12 cellular contexts compared by ENCODE assay signal in the genomic region with DNA sequence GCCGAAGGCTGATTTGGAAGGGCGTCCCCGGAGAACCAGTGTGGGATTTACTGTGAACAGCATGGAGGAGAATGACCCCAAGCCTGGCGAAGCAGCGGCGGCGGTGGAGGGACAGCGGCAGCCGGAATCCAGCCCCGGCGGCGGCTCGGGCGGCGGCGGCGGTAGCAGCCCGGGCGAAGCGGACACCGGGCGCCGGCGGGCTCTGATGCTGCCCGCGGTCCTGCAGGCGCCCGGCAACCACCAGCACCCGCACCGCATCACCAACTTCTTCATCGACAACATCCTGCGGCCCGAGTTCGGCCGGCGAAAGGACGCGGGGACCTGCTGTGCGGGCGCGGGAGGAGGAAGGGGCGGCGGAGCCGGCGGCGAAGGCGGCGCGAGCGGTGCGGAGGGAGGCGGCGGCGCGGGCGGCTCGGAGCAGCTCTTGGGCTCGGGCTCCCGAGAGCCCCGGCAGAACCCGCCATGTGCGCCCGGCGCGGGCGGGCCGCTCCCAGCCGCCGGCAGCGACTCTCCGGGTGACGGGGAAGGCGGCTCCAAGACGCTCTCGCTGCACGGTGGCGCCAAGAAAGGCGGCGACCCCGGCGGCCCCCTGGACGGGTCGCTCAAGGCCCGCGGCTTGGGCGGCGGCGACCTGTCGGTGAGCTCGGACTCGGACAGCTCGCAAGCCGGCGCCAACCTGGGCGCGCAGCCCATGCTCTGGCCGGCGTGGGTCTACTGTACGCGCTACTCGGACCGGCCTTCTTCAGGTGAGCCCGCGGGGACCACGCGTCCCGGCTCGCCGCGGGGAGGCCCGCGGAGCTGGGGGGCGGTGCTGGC. TPM values are rescaled to one million over a fixed set of nuclear protein-coding genes. Genes with fewer than 3 reads are reported as not detected.
DNase-seq lines count a peak whose midpoint lies in the region; ATAC-seq and TF ChIP-seq lines count a peak whose summit lies in the region.
"Had no signal": no experiment of that assay in that cellular context is flagged by ENCODE, and none has a peak within 500 bp of the region (broad histone marks: within the 10 kb centered on the region; RNA-seq: fewer than 3 reads in every experiment).

No MANE protein-coding gene starts in this region.

- ATAC-seq in GM21423 (IDR thresholded peaks at IDR 0.05; ENCODE audit: unreplicated experiment) (no peak), HG03571 (IDR thresholded peaks at IDR 0.05; ENCODE audit: unreplicated experiment) (no peak)

- H3K27me3 Mint-ChIP-seq in activated naive CD4-positive, alpha-beta T cell treated with anti-CD3 and anti-CD28 coated beads, Interleukin-2, amount 50 U/mL, for 24 hours: peaks cover 44% of the 10 kb centered on the region
- H3K27me3 Mint-ChIP-seq in brain: peaks cover 95% of the 10 kb centered on the region

- peaks cover 3 to 96% of the 10 kb centered on the region in 2 donors for H3K27me3 ChIP-seq in tibial artery

- H3K4me3 ChIP-seq in mesodermal cell (ENCODE audit: extremely low read depth, insufficient read depth, low read length, poor library complexity, severe bottlenecking): peak overlapping the region; percentile 16
- peak overlapping the region; percentile 30 to 41 for H3K4me3 ChIP-seq in tibial artery

- H3K36me3 Mint-ChIP-seq in activated naive CD4-positive, alpha-beta T cell treated with anti-CD3 and anti-CD28 coated beads, Interleukin-2, amount 50 U/mL, for 24 hours: no peaks in the 10 kb centered on the region
- H3K36me3 Mint-ChIP-seq in brain: no peaks in the 10 kb centered on the region
- H3K36me3 Mint-ChIP-seq: CD4-positive, CD25-positive, alpha-beta regulatory T cell had no signal

- no peaks in the 10 kb centered on the region for H3K9me3 ChIP-seq in mesodermal cell (ENCODE audit: control insufficient read depth, low read length)
- no peaks in the 10 kb centered on the region for H3K9me3 ChIP-seq in tibial artery
- H3K9me3 ChIP-seq: gastroesophageal sphincter had no signal

- H3K27ac Mint-ChIP-seq in activated naive CD4-positive, alpha-beta T cell treated with anti-CD3 and anti-CD28 coated beads, Interleukin-2, amount 50 U/mL, for 24 hours: no peak overlapping the region
- H3K27ac Mint-ChIP-seq in brain: no peak overlapping the region
- H3K27ac Mint-ChIP-seq: CD4-positive, CD25-positive, alpha-beta regulatory T cell had no signal

- no peaks in the 10 kb centered on the region for H3K9me3 Mint-ChIP-seq in activated naive CD4-positive, alpha-beta T cell treated with anti-CD3 and anti-CD28 coated beads, Interleukin-2, amount 50 U/mL, for 24 hours
- H3K9me3 Mint-ChIP-seq in brain: no peaks in the 10 kb centered on the region

- H3K4me3 Mint-ChIP-seq in activated naive CD4-positive, alpha-beta T cell treated with anti-CD3 and anti-CD28 coated beads, Interleukin-2, amount 50 U/mL, for 24 hours: peak overlapping the region; percentile 54
- peak overlapping the region; percentile 74 to 89 (median 83) for H3K4me3 Mint-ChIP-seq in brain

- intact Hi-C loops in tibial artery (cut with DNase I; ENCODE audit: low total_unique reads): loop anchor here (5.0 kb wide), 1 partner anchor 391 kb away; no protein-coding TSS in a partner anchor

- no peak for DNase-seq in activated naive CD4-positive, alpha-beta T cell (lab: John Stamatoyannopoulos, UW)
- DNase-seq in tibial artery: no peak
- DNase-seq in DMS79 treated with DMSO at 0.1 percent for 48 hours (lab: John Stamatoyannopoulos, UW): no peak
- DNase-seq: activated naive CD4-positive, alpha-beta T cell treated with Interleukin-2 at 50 U/mL for 16 hours; CD4-positive, CD25-positive, alpha-beta regulatory T cell; MM.1S had no signal

- no peak overlapping the region for H3K27ac ChIP-seq in mesodermal cell (ENCODE audit: low read depth, low read length, severe bottlenecking)
- no peak overlapping the region for H3K27ac ChIP-seq in tibial artery
- H3K27ac ChIP-seq: gastroesophageal sphincter had no signal

- 1% methylated on average over 76 to 84 of the region's 113 CpGs for WGBS in mesodermal cell (ENCODE audit: insufficient coverage in 2 of 2), 2 experiments

- peaks cover 16% of the 10 kb centered on the region for H3K4me1 Mint-ChIP-seq in activated naive CD4-positive, alpha-beta T cell treated with anti-CD3 and anti-CD28 coated beads, Interleukin-2, amount 50 U/mL, for 24 hours
- H3K4me1 Mint-ChIP-seq in brain: peaks cover 41% of the 10 kb centered on the region

- TF ChIP-seq CTCF in brain (conservative IDR thresholded peaks at IDR 0.05) (no peak), tibial artery (IDR thresholded peaks at IDR 0.05) (no peak)

- H3K4me1 ChIP-seq in mesodermal cell (ENCODE audit: control insufficient read depth, insufficient read depth, low read length, poor library complexity, severe bottlenecking) (peaks cover 5% of the 10 kb centered on the region), tibial artery (peaks cover 0 to 53% (median 44%) of the 10 kb centered on the region in 4 donors)

- H3K36me3 ChIP-seq in mesodermal cell (ENCODE audit: control insufficient read depth, insufficient read depth, low read length): no peaks in the 10 kb centered on the region
- no peaks in the 10 kb centered on the region for H3K36me3 ChIP-seq in tibial artery
- H3K36me3 ChIP-seq: gastroesophageal sphincter had no signal

RNA-seq across cellular contexts. Expression of a gene that starts 0.6 kb away (rescaled TPM):
- polyA plus RNA-seq in brain (ENCODE audit: insufficient read depth, low read depth, low replicate concordance): 0.19 TPM
- polyA plus RNA-seq in mesodermal cell (2013, experiment 1 of 2): 5.0 TPM
- 2.4 TPM for polyA plus RNA-seq in mesodermal cell (2013, experiment 2 of 2)
- polyA plus RNA-seq: CD4-positive, CD25-positive, alpha-beta regulatory T cell had no signal
